ENCODE assay signal across 1 cellular context in genomic region chr6:169287675-169288074, GRCh38.
TF ChIP-seq lines count a peak whose summit lies in the region.

No MANE protein-coding gene starts in this region.

TF ChIP-seq in HCT116, 20 proteins besides CTCF, POLR2A, EP300 and RAD21:
- TF ChIP-seq EZH2 (IDR thresholded peaks at IDR 0.05) = no peak
- TF ChIP-seq YY1 (IDR thresholded peaks at IDR 0.05; ENCODE audit: extremely low read depth, insufficient replicate concordance, low read depth, low read length) = no peak
- TF ChIP-seq EGR1 (IDR thresholded peaks at IDR 0.05; ENCODE audit: low read depth) = no peak
- no peak for TF ChIP-seq FOSL1 (IDR thresholded peaks at IDR 0.05; ENCODE audit: low read depth)
- no peak for TF ChIP-seq CEBPB (IDR thresholded peaks at IDR 0.05; ENCODE audit: low read depth)
- TF ChIP-seq EZH2phosphoT487 (IDR thresholded peaks at IDR 0.05; ENCODE audit: borderline replicate concordance) = no peak
- no peak for TF ChIP-seq ATF3 (IDR thresholded peaks at IDR 0.05)
- TF ChIP-seq SP1 (IDR thresholded peaks at IDR 0.05; ENCODE audit: low read depth) = no peak
- TF ChIP-seq JUND (IDR thresholded peaks at IDR 0.05) = no peak
- no peak for TF ChIP-seq ELF1 (IDR thresholded peaks at IDR 0.05; ENCODE audit: borderline replicate concordance, low read depth)
- no peak for TF ChIP-seq ZBTB33 (IDR thresholded peaks at IDR 0.05; ENCODE audit: extremely low read depth, insufficient replicate concordance, low read length)
- TF ChIP-seq REST (IDR thresholded peaks at IDR 0.05; ENCODE audit: low read depth) = no peak
- TF ChIP-seq POLR2AphosphoS5 (IDR thresholded peaks at IDR 0.05; ENCODE audit: low read depth, low read length) = no peak
- no peak for TF ChIP-seq TCF7L2 (IDR thresholded peaks at IDR 0.05; ENCODE audit: borderline replicate concordance, extremely low read depth, insufficient read depth, insufficient read length)
- no peak for TF ChIP-seq SIN3A (IDR thresholded peaks at IDR 0.05; ENCODE audit: low read depth)
